In the genomic region with DNA sequence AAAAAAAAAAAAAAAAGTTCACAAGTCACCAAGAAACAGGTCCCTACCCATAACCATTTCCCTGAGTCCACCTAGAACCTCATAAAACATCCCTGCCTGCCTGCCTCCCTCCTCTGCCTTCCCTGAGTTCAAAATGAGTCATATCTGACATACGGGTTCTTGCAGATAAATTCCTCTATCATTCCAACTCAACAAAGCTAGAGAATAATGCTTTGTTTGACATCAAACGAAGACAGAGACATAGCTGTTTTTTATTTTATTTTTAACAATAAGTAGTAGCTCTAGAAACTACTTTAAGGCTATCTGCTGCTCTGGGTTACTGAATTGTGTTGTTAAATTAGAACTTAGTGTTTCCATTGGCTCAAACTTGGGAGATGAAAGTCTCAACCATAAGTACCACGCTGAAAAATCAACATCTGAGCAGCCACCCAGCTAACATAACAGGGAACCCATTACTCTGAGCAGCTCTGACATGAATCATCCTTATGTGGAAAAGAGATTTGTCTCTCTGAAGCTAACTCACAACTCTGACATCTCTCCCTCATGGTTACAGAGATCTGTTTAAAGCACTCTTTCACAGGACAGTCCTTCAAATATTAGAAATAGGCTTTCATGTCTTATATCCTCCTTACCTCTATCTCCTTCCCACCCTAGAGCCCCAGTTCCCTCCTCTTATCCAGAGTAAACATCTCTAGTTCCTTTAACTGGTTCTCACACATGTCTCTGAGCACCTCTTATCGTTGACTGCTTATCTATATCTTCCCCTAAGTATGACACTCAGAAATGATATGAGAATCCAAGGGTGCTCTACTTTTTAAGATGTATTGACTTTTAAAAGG, we compare ENCODE assay signal across 9 cellular contexts. TPM values are rescaled to one million over a fixed set of nuclear protein-coding genes. Genes with fewer than 3 reads are reported as not detected.
DNase-seq lines count a peak whose midpoint lies in the region; ATAC-seq and TF ChIP-seq lines count a peak whose summit lies in the region.
"Had no signal": no experiment of that assay in that cellular context is flagged by ENCODE, and none has a peak within 500 bp of the region (broad histone marks: within the 10 kb centered on the region; RNA-seq: fewer than 3 reads in every experiment).

No MANE protein-coding gene starts in this region.

- no peak overlapping the region for H2AFZ ChIP-seq in hepatocyte

- WGBS in hepatocyte (ENCODE audit: low lambda C conversion rate, missing lambda C conversion rate): 38% methylated on average over 4 of the region's 4 CpGs

- H3K27me3 ChIP-seq in hepatocyte: no peaks in the 10 kb centered on the region

- no peaks in the 10 kb centered on the region for H3K27me3 Mint-ChIP-seq in activated T-cell treated with anti-CD3 and anti-CD28 coated beads, Interleukin-2, amount 50 U/mL, for 72 hours (ENCODE audit: low read depth)
- no peaks in the 10 kb centered on the region for H3K27me3 Mint-ChIP-seq in activated CD8-positive, alpha-beta T cell treated with anti-CD3 and anti-CD28 coated beads, Interleukin-2, amount 10 ng/mL, durations not matched to agents 7 days and 5 days (ENCODE audit: low read depth)
- no peaks in the 10 kb centered on the region for H3K27me3 Mint-ChIP-seq in type B pancreatic cell

- H3K4me1 Mint-ChIP-seq in activated T-cell treated with anti-CD3 and anti-CD28 coated beads, Interleukin-2, amount 50 U/mL, for 72 hours (ENCODE audit: low read depth): peaks cover 71% of the 10 kb centered on the region
- H3K4me1 Mint-ChIP-seq in activated CD8-positive, alpha-beta T cell treated with anti-CD3 and anti-CD28 coated beads, Interleukin-2, amount 10 ng/mL, durations not matched to agents 7 days and 5 days (ENCODE audit: low read depth): peaks cover 58% of the 10 kb centered on the region
- H3K4me1 Mint-ChIP-seq in type B pancreatic cell (ENCODE audit: unreplicated experiment): peaks cover 42% of the 10 kb centered on the region

- peak overlapping the region; percentile 27 for H3K27ac Mint-ChIP-seq in activated T-cell treated with anti-CD3 and anti-CD28 coated beads, Interleukin-2, amount 50 U/mL, for 72 hours
- peak overlapping the region; percentile 22 for H3K27ac Mint-ChIP-seq in activated CD8-positive, alpha-beta T cell treated with anti-CD3 and anti-CD28 coated beads, Interleukin-2, amount 10 ng/mL, durations not matched to agents 7 days and 5 days
- peak overlapping the region; percentile 53 for H3K27ac Mint-ChIP-seq in type B pancreatic cell

- H3K36me3 Mint-ChIP-seq in activated T-cell treated with anti-CD3 and anti-CD28 coated beads, Interleukin-2, amount 50 U/mL, for 72 hours (ENCODE audit: insufficient read depth in 2 of 2): peaks cover 13 to 24% of the 10 kb centered on the region in 2 donors
- peaks cover 31% of the 10 kb centered on the region for H3K36me3 Mint-ChIP-seq in activated CD8-positive, alpha-beta T cell treated with anti-CD3 and anti-CD28 coated beads, Interleukin-2, amount 10 ng/mL, durations not matched to agents 7 days and 5 days (ENCODE audit: low read depth)
- peaks cover 26% of the 10 kb centered on the region for H3K36me3 Mint-ChIP-seq in type B pancreatic cell

- peak in 1 of 2 donors; percentile 19 for DNase-seq in activated T-cell treated with anti-CD3 and anti-CD28 coated beads, Interleukin-2, amount 50 U/mL, for 72 hours
- no peak for DNase-seq in activated T-cell treated with anti-CD3 and anti-CD28 coated beads, Interleukin-2, amount 50 U/mL, for 48 hours
- DNase-seq in activated CD8-positive, alpha-beta T cell treated with anti-CD3 and anti-CD28 coated beads, Interleukin-2, amount 10 ng/mL, durations not matched to agents 7 days and 5 days: no peak
- DNase-seq in hepatocyte (ENCODE audit: low spot score): peak; percentile 48
- no peak for DNase-seq in type B pancreatic cell (ENCODE audit: extremely low spot score, unreplicated experiment)
- no peak for DNase-seq in RPMI8226
- no peak for DNase-seq in NCI-H748 treated with DMSO at 0.1 percent for 48 hours (lab: John Stamatoyannopoulos, UW)
- DNase-seq in medulla oblongata (ENCODE audit: extremely low spot score): no peak
- DNase-seq: NCI-H1694 had no signal

- TF ChIP-seq CTCF in hepatocyte (IDR thresholded peaks at IDR 0.05; ENCODE audit: poor library complexity) (no peak), type B pancreatic cell (conservative IDR thresholded peaks at IDR 0.05) (no peak)

- H3K9me3 ChIP-seq in hepatocyte (ENCODE audit: low read depth): no peaks in the 10 kb centered on the region

- H3K79me2 ChIP-seq in hepatocyte: peaks cover 98% of the 10 kb centered on the region

- peak overlapping the region; percentile 43 for H3K4me2 ChIP-seq in hepatocyte

- peak overlapping the region; percentile 79 for H3K4me3 Mint-ChIP-seq in activated T-cell treated with anti-CD3 and anti-CD28 coated beads, Interleukin-2, amount 50 U/mL, for 72 hours
- no peak overlapping the region for H3K4me3 Mint-ChIP-seq in activated CD8-positive, alpha-beta T cell treated with anti-CD3 and anti-CD28 coated beads, Interleukin-2, amount 10 ng/mL, durations not matched to agents 7 days and 5 days
- peak overlapping the region; percentile 8 for H3K4me3 Mint-ChIP-seq in type B pancreatic cell

- H3K9me2 ChIP-seq in hepatocyte (replicated peaks; ENCODE audit: insufficient read depth): no peaks in the 10 kb centered on the region

- H3K36me3 ChIP-seq in hepatocyte (replicated peaks; ENCODE audit: insufficient read depth, low read depth): no peaks in the 10 kb centered on the region

- H3K9me3 Mint-ChIP-seq in activated T-cell treated with anti-CD3 and anti-CD28 coated beads, Interleukin-2, amount 50 U/mL, for 72 hours: peaks cover 2 to 3% of the 10 kb centered on the region in 2 donors
- no peaks in the 10 kb centered on the region for H3K9me3 Mint-ChIP-seq in activated CD8-positive, alpha-beta T cell treated with anti-CD3 and anti-CD28 coated beads, Interleukin-2, amount 10 ng/mL, durations not matched to agents 7 days and 5 days (ENCODE audit: insufficient read depth)
- no peaks in the 10 kb centered on the region for H3K9me3 Mint-ChIP-seq in type B pancreatic cell

- ATAC-seq in activated T-cell treated with anti-CD3 and anti-CD28 coated beads, Interleukin-2, amount 50 U/mL, for 72 hours (replicated peaks in 1 of 2): peak; percentile 87 to 91
- ATAC-seq in activated CD8-positive, alpha-beta T cell treated with anti-CD3 and anti-CD28 coated beads, Interleukin-2, amount 10 ng/mL, durations not matched to agents 7 days and 5 days: peak; percentile 62

- POLR2A ChIA-PET in activated CD8-positive, alpha-beta T cell treated with anti-CD3 and anti-CD28 coated beads, Interleukin-2, amount 10 ng/mL, durations not matched to agents 7 days and 5 days (lab: Charles Lee): interaction anchor here (1.5 to 3.7 kb wide), 2 partner anchors 10 to 11 kb away, joined by 7 to 24 read pairs; a partner anchor contains a TSS

- H3K27ac ChIP-seq in hepatocyte: peak overlapping the region; percentile 17

- CTCF ChIA-PET in activated CD8-positive, alpha-beta T cell treated with anti-CD3 and anti-CD28 coated beads, Interleukin-2, amount 10 ng/mL, durations not matched to agents 7 days and 5 days (lab: Charles Lee): interaction anchor here (1.2 kb wide), 1 partner anchor 11 kb away, joined by 5 read pairs; no protein-coding TSS in a partner anchor

- H3K4me1 ChIP-seq in hepatocyte (ENCODE audit: insufficient read depth): peaks cover 40% of the 10 kb centered on the region

- peaks cover 55% of the 10 kb centered on the region for H4K20me1 ChIP-seq in hepatocyte (ENCODE audit: insufficient read depth, poor library complexity, severe bottlenecking)

- H3K4me3 ChIP-seq in hepatocyte: no peak overlapping the region

RNA-seq across cellular contexts. Expression of a gene that starts 12.1 kb away (rescaled TPM):
- total RNA-seq in activated T-cell treated with anti-CD3 and anti-CD28 coated beads, Interleukin-2, amount 50 U/mL, for 72 hours: 10 to 100 TPM; 30.7 to 35.5 TPM
- 10 to 100 TPM; 27.4 to 30.2 TPM for total RNA-seq in activated CD8-positive, alpha-beta T cell treated with anti-CD3 and anti-CD28 coated beads, Interleukin-2, amount 10 ng/mL, durations not matched to agents 7 days and 5 days
- total RNA-seq in hepatocyte (101 and 122 TPM in 2 replicates), type B pancreatic cell (ENCODE audit: low replicate concordance) (44.4 and 49.2 TPM in 2 replicates)
- 54.9 and 63.5 TPM in 2 replicates for polyA plus RNA-seq in hepatocyte

RNA-seq across cellular contexts. Expression of a gene that starts 59.4 kb away (rescaled TPM):
- not detected for total RNA-seq in activated T-cell treated with anti-CD3 and anti-CD28 coated beads, Interleukin-2, amount 50 U/mL, for 72 hours
- not detected for total RNA-seq in activated CD8-positive, alpha-beta T cell treated with anti-CD3 and anti-CD28 coated beads, Interleukin-2, amount 10 ng/mL, durations not matched to agents 7 days and 5 days
- total RNA-seq in hepatocyte (4.4 and 5.0 TPM in 2 replicates), type B pancreatic cell (ENCODE audit: low replicate concordance) (5.9 and 7.2 TPM in 2 replicates)
- polyA plus RNA-seq in hepatocyte: 2.0 and 2.6 TPM in 2 replicates
